In genomic region chr18:13808294-13809024, GRCh38 we compare ENCODE assay signal across 2 cellular contexts.
TF ChIP-seq lines count a peak whose summit lies in the region.

No MANE protein-coding gene starts in this region.

TF ChIP-seq in GM23338, 12 proteins besides CTCF, POLR2A, EP300 and RAD21 (continued from another document):
- peak; percentile 94; the same call in 1 of the 2 replicates for TF ChIP-seq ZNF462 (CRISPR knock-in tag; IDR thresholded peaks at IDR 0.05)

TF ChIP-seq in WTC11, 78 proteins besides CTCF, POLR2A, EP300 and RAD21 (continued from another document):
- TF ChIP-seq PRDM15 (CRISPR knock-in tag; IDR thresholded peaks at IDR 0.05) = no peak
- TF ChIP-seq JAZF1 (CRISPR knock-in tag; IDR thresholded peaks at IDR 0.05) = no peak
- TF ChIP-seq ZNF425 (CRISPR knock-in tag; conservative IDR thresholded peaks at IDR 0.05) = no peak
- TF ChIP-seq CBFB (CRISPR knock-in tag; IDR thresholded peaks at IDR 0.05; ENCODE audit: low read depth) = 0 out of 2 replicates have a peak, but pooled peaks have one; percentile 29
- no peak for TF ChIP-seq ELF4 (CRISPR knock-in tag; IDR thresholded peaks at IDR 0.05; ENCODE audit: low read depth)
- TF ChIP-seq ZNF512 (CRISPR knock-in tag; IDR thresholded peaks at IDR 0.05; ENCODE audit: borderline replicate concordance) = no peak
- TF ChIP-seq ZNF423 (CRISPR knock-in tag; IDR thresholded peaks at IDR 0.05) = peak; percentile 86; the same call in 1 of the 2 replicates
- TF ChIP-seq TEAD4 (CRISPR knock-in tag; IDR thresholded peaks at IDR 0.05) = no peak
- no peak for TF ChIP-seq ZNF121 (CRISPR knock-in tag; IDR thresholded peaks at IDR 0.05)
- TF ChIP-seq ATF1 (CRISPR knock-in tag; IDR thresholded peaks at IDR 0.05) = no peak
